In genomic region chr7:94314526-94314925, GRCh38 we compare ENCODE assay signal across 23 cellular contexts.
A peak's percentile ranks its signal among the peaks of the same experiment; 100 is the strongest.
DNase-seq lines count a peak whose midpoint lies in the region; ATAC-seq and TF ChIP-seq lines count a peak whose summit lies in the region.
"Had no signal": no experiment of that assay in that cellular context is flagged by ENCODE, and none has a peak within 500 bp of the region (broad histone marks: within the 10 kb centered on the region; RNA-seq: fewer than 3 reads in every experiment).

No MANE protein-coding gene starts in this region.

- CTCF ChIA-PET in Caco-2 (lab: Charles Lee): no interaction called here

- intact Hi-C loops in left ventricle myocardium inferior (cut with micrococcal nuclease) (no loop called here), Right ventricle myocardium superior (cut with DNase I) (no loop called here), Caco-2 (cut with micrococcal nuclease; ENCODE audit: unreplicated experiment) (no loop called here), uterus (cut with DNase I; ENCODE audit: low total_unique reads) (no loop called here), prostate gland (cut with DNase I) (no loop called here)

- H2BK120ac ChIP-seq in mesenchymal stem cell (ENCODE audit: low read depth, low read length): no peak overlapping the region

- TF ChIP-seq CTCF in left ventricle myocardium inferior (IDR thresholded peaks at IDR 0.05; ENCODE audit: borderline replicate concordance): no peak
- TF ChIP-seq CTCF in Caco-2 (IDR thresholded peaks at IDR 0.05; ENCODE audit: insufficient read depth in 1 of 2, low read depth in 1 of 2, low read length in 1 of 2, severe bottlenecking in 1 of 2, unreplicated experiment in 1 of 2): no peak
- no peak for TF ChIP-seq CTCF in uterus (IDR thresholded peaks at IDR 0.05)
- TF ChIP-seq CTCF in prostate gland (IDR thresholded peaks at IDR 0.05): no peak

- H3K18ac ChIP-seq in mesenchymal stem cell (ENCODE audit: low read depth in 1 of 2, low read length in 2 of 2): no peak overlapping the region

- no peak overlapping the region for H2BK5ac ChIP-seq in mesenchymal stem cell (ENCODE audit: low read depth, low read length, poor library complexity, severe bottlenecking)

- H3K4me1 ChIP-seq in left ventricle myocardium inferior (peaks cover 9% of the 10 kb centered on the region), mesenchymal stem cell (ENCODE audit: control insufficient read depth, insufficient read depth, low read depth, low read length) (no peaks in the 10 kb centered on the region), Caco-2 (no peaks in the 10 kb centered on the region), uterus (no peaks in the 10 kb centered on the region), prostate gland (replicated peaks) (no peaks in the 10 kb centered on the region)
- H3K4me1 ChIP-seq: adrenal gland, Peyer's patch had no signal

- H3K9me3 Mint-ChIP-seq in Caco-2 (ENCODE audit: unreplicated experiment): peaks cover 14% of the 10 kb centered on the region

- H3K9ac ChIP-seq in SK-N-MC (ENCODE audit: insufficient read length): peak overlapping the region; percentile 55
- H3K9ac ChIP-seq in mesenchymal stem cell (ENCODE audit: low read length): peak overlapping the region; percentile 61

- no TSS peak for BruUV-seq in Caco-2 (replicated peaks; lab: Mats Ljungman, UMichigan)

- no peak overlapping the region for H2AK5ac ChIP-seq in mesenchymal stem cell (ENCODE audit: low read length, severe bottlenecking)

- no peak overlapping the region for H3K14ac ChIP-seq in mesenchymal stem cell (ENCODE audit: low read length in 2 of 2)

- H3K27ac ChIP-seq in left ventricle myocardium inferior (replicated peaks) (peak overlapping the region; percentile 29), SK-N-MC (peak overlapping the region; percentile 93), mesenchymal stem cell (ENCODE audit: low read length, poor library complexity, severe bottlenecking) (peak overlapping the region; percentile 43), uterus (no peak overlapping the region), prostate gland (no peak overlapping the region)
- H3K27ac ChIP-seq: adrenal gland, HL-60, Peyer's patch had no signal

- no peaks in the 10 kb centered on the region for H3K36me3 Mint-ChIP-seq in Caco-2 (ENCODE audit: insufficient read depth, unreplicated experiment)

- H3K4me1 Mint-ChIP-seq in Caco-2 (ENCODE audit: low read depth, unreplicated experiment): peaks cover 5% of the 10 kb centered on the region
- H3K4me1 Mint-ChIP-seq: memory B cell; stimulated activated memory B cell treated with anti-CD40 and anti-IgM and Interleukin-4, amounts not matched to agents 10 μg/mL and 1 μg/mL and 100 μg/mL, for 72 hours had no signal

- H2BK12ac ChIP-seq in mesenchymal stem cell (ENCODE audit: low read length in 2 of 2): no peak overlapping the region

- H3K4me3 Mint-ChIP-seq in Caco-2 (ENCODE audit: unreplicated experiment): no peak overlapping the region
- H3K4me3 Mint-ChIP-seq: CD4-positive, alpha-beta T cell; effector memory CD8-positive, alpha-beta T cell; memory B cell; nephron progenitor cell; stimulated activated memory B cell treated with anti-CD40 and anti-IgM and Interleukin-4, amounts not matched to agents 10 μg/mL and 1 μg/mL and 100 μg/mL, for 72 hours had no signal

- no peak overlapping the region for H3K23ac ChIP-seq in mesenchymal stem cell (ENCODE audit: low read length in 2 of 2)

- POLR2A ChIA-PET in Caco-2 (lab: Charles Lee): no interaction called here

- DNase-seq in left ventricle myocardium inferior: no peak
- DNase-seq in Right ventricle myocardium superior: no peak
- DNase-seq in SK-N-MC (ENCODE audit: low read depth, low spot score): no peak
- DNase-seq in mesenchymal stem cell: no peak
- DNase-seq in Caco-2: no peak
- no peak for DNase-seq in uterus
- DNase-seq in prostate gland (ENCODE audit: low spot score): no peak
- DNase-seq: activated CD4-positive, alpha-beta T cell treated with anti-CD3 and anti-CD28 coated beads for 48 hours; activated effector memory CD4-positive, alpha-beta T cell treated with anti-CD3 and anti-CD28 coated beads, Interleukin-2, amount 50 U/mL, for 16 hours; adrenal gland; CD4-positive, alpha-beta T cell; central memory CD4-positive, alpha-beta T cell; effector memory CD8-positive, alpha-beta T cell; GOT3; islet precursor cell; NCI-H2081 treated with DMSO at 0.1 percent for 48 hours; nephron progenitor cell; Peyer's patch had no signal

- H4K8ac ChIP-seq in mesenchymal stem cell (ENCODE audit: low read length): no peak overlapping the region

- TF ChIP-seq POLR2A in uterus (IDR thresholded peaks at IDR 0.05): no peak
- no peak for TF ChIP-seq POLR2A in prostate gland (IDR thresholded peaks at IDR 0.05)

- H3K4me3 ChIP-seq in left ventricle myocardium inferior: no peak overlapping the region
- H3K4me3 ChIP-seq in SK-N-MC: peak overlapping the region; percentile 34
- H3K4me3 ChIP-seq in mesenchymal stem cell (ENCODE audit: insufficient read depth in 1 of 2, low read depth in 1 of 2, low read length in 2 of 2): peak overlapping the region in 1 of 2 experiments; percentile 11
- H3K4me3 ChIP-seq in Caco-2 (ENCODE audit: low read depth, low read length): no peak overlapping the region
- no peak overlapping the region for H3K4me3 ChIP-seq in uterus
- no peak overlapping the region for H3K4me3 ChIP-seq in prostate gland
- H3K4me3 ChIP-seq: adrenal gland, Peyer's patch, tibial nerve had no signal

- H4K91ac ChIP-seq in mesenchymal stem cell (ENCODE audit: low read length): no peak overlapping the region

- H2BK15ac ChIP-seq in mesenchymal stem cell (ENCODE audit: low read depth, poor library complexity, severe bottlenecking): no peak overlapping the region

- H3K9me3 ChIP-seq in left ventricle myocardium inferior (replicated peaks) (no peaks in the 10 kb centered on the region), SK-N-MC (ENCODE audit: low read depth, low read length) (no peaks in the 10 kb centered on the region), mesenchymal stem cell (ENCODE audit: control insufficient read depth, low read length) (peaks cover 10% of the 10 kb centered on the region), Caco-2 (no peaks in the 10 kb centered on the region), uterus (no peaks in the 10 kb centered on the region), prostate gland (no peaks in the 10 kb centered on the region)
- H3K9me3 ChIP-seq: adrenal gland, Peyer's patch, tibial nerve had no signal

- no peak overlapping the region for H3K4ac ChIP-seq in mesenchymal stem cell (ENCODE audit: low read depth in 1 of 2, low read length in 2 of 2)

- no peak for ATAC-seq in Right ventricle myocardium superior (ENCODE audit: poor library complexity)
- no peak for ATAC-seq in HG02588 (IDR thresholded peaks at IDR 0.05; ENCODE audit: unreplicated experiment)
- ATAC-seq: effector memory CD8-positive, alpha-beta T cell; stimulated activated memory B cell treated with anti-CD40 and anti-IgM and Interleukin-4, amounts not matched to agents 10 μg/mL and 1 μg/mL and 100 μg/mL, for 72 hours had no signal

- no peak overlapping the region for H2AFZ ChIP-seq in mesenchymal stem cell (ENCODE audit: low read depth, low read length)

- no peak overlapping the region for H3K4me2 ChIP-seq in mesenchymal stem cell (ENCODE audit: low read length, poor library complexity, severe bottlenecking)

- H3K27ac Mint-ChIP-seq in Caco-2 (ENCODE audit: unreplicated experiment): no peak overlapping the region
- H3K27ac Mint-ChIP-seq: CD4-positive, alpha-beta T cell; effector memory CD8-positive, alpha-beta T cell; memory B cell; nephron progenitor cell; stimulated activated memory B cell treated with anti-CD40 and anti-IgM and Interleukin-4, amounts not matched to agents 10 μg/mL and 1 μg/mL and 100 μg/mL, for 72 hours had no signal

- WGBS in mesenchymal stem cell: 92% methylated on average over 2 of the region's 4 CpGs
- WGBS in prostate gland: 49% methylated on average over 4 of the region's 4 CpGs

- no peaks in the 10 kb centered on the region for H3K79me1 ChIP-seq in mesenchymal stem cell (replicated peaks; ENCODE audit: low read length, poor library complexity, severe bottlenecking)

- H3K27me3 Mint-ChIP-seq in Caco-2 (ENCODE audit: insufficient read depth, unreplicated experiment): peaks cover 6% of the 10 kb centered on the region
- H3K27me3 Mint-ChIP-seq: effector memory CD8-positive, alpha-beta T cell had no signal

- H3K36me3 ChIP-seq in left ventricle myocardium inferior: no peaks in the 10 kb centered on the region
- H3K36me3 ChIP-seq in SK-N-MC (ENCODE audit: insufficient read depth, low read length): no peaks in the 10 kb centered on the region
- no peaks in the 10 kb centered on the region for H3K36me3 ChIP-seq in mesenchymal stem cell (ENCODE audit: control insufficient read depth in 1 of 2, insufficient read depth in 2 of 2, low read depth in 1 of 2, low read length in 2 of 2)
- H3K36me3 ChIP-seq in Caco-2 (ENCODE audit: control insufficient read depth, insufficient read depth, low read length): no peaks in the 10 kb centered on the region
- H3K36me3 ChIP-seq in uterus: no peaks in the 10 kb centered on the region
- no peaks in the 10 kb centered on the region for H3K36me3 ChIP-seq in prostate gland
- H3K36me3 ChIP-seq: adrenal gland, Peyer's patch, tibial nerve had no signal

- H3K27me3 ChIP-seq in left ventricle myocardium inferior (ENCODE audit: low read depth): no peaks in the 10 kb centered on the region
- H3K27me3 ChIP-seq in mesenchymal stem cell (ENCODE audit: control insufficient read depth in 1 of 2, insufficient read depth in 1 of 2, low read length in 2 of 2): no peaks in the 10 kb centered on the region
- H3K27me3 ChIP-seq in Caco-2 (replicated peaks; ENCODE audit: control insufficient read depth, insufficient read depth, low read length): no peaks in the 10 kb centered on the region
- H3K27me3 ChIP-seq in uterus: no peaks in the 10 kb centered on the region
- no peaks in the 10 kb centered on the region for H3K27me3 ChIP-seq in prostate gland (replicated peaks; ENCODE audit: insufficient read depth)
- H3K27me3 ChIP-seq: adrenal gland, Peyer's patch, tibial nerve had no signal

Comparison
In these comparisons a context has a peak if more than half of its experiments do, and no peak if none do; other contexts are left out.
1. H3K27ac ChIP-seq: peak in left ventricle myocardium inferior (single experiment), SK-N-MC (single experiment) and mesenchymal stem cell (single experiment); none in uterus (0 of 2) and prostate gland (0 of 2).